Comparison of ENCODE assay signal across 8 cellular contexts in genomic region chr15:80153900-80154299, GRCh38. TPM values are rescaled to one million over a fixed set of nuclear protein-coding genes. Genes with fewer than 3 reads are reported as not detected.
A peak's percentile ranks its signal among the peaks of the same experiment; 100 is the strongest.
DNase-seq lines count a peak whose midpoint lies in the region; ATAC-seq and TF ChIP-seq lines count a peak whose summit lies in the region.

No MANE protein-coding gene starts in this region.

- H3K27ac Mint-ChIP-seq in CD4-positive, alpha-beta memory T cell, result peak overlapping the region in 6 of 7 donors; percentile 75 to 96 (median 89)
- peak overlapping the region; percentile 92 for H3K27ac Mint-ChIP-seq in chondrocyte (ENCODE audit: unreplicated experiment)

- H3K4me3 Mint-ChIP-seq in CD4-positive, alpha-beta memory T cell, result peak overlapping the region; percentile 28 to 95 (median 92)
- H3K4me3 Mint-ChIP-seq in chondrocyte (ENCODE audit: unreplicated experiment), result peak overlapping the region; percentile 79

- DNase-seq in CD4-positive, alpha-beta memory T cell, result no peak
- no peak for DNase-seq in LNCaP clone FGC (ENCODE audit: low read depth)
- DNase-seq in chondrocyte (ENCODE audit: low spot score), result no peak
- no peak for DNase-seq in esophagus squamous epithelium (lab: John Stamatoyannopoulos, UW)
- DNase-seq in cerebellar nuclear complex (lab: John Stamatoyannopoulos, UW), result no peak
- DNase-seq in G401 (ENCODE audit: low spot score), result no peak

- H3K9me3 ChIP-seq in CD4-positive, alpha-beta memory T cell (ENCODE audit: control insufficient read depth in 1 of 2, low read length in 2 of 2), result no peaks in the 10 kb centered on the region
- no peaks in the 10 kb centered on the region for H3K9me3 ChIP-seq in neural cell (ENCODE audit: low read length)
- no peaks in the 10 kb centered on the region for H3K9me3 ChIP-seq in esophagus squamous epithelium

- 50 to 63% methylated on average over 1 to 3 of the region's 4 CpGs for WGBS in esophagus squamous epithelium, 2 donors

- peaks cover 14% of the 10 kb centered on the region for H3K4me1 ChIP-seq in CD4-positive, alpha-beta memory T cell (ENCODE audit: insufficient read depth, low read length)
- peaks cover 8 to 29% (median 8%) of the 10 kb centered on the region in 3 donors for H3K4me1 ChIP-seq in esophagus squamous epithelium

- H3K9ac ChIP-seq in neural cell (ENCODE audit: low read length), result no peak overlapping the region

- H3K9me2 ChIP-seq in neural cell (ENCODE audit: insufficient read depth, low read length), result no peaks in the 10 kb centered on the region

- H3K36me3 ChIP-seq in CD4-positive, alpha-beta memory T cell (ENCODE audit: insufficient read depth, low read length), result no peaks in the 10 kb centered on the region
- no peaks in the 10 kb centered on the region for H3K36me3 ChIP-seq in neural cell (ENCODE audit: insufficient read depth, low read length)
- peaks cover 0 to 16% (median 0%) of the 10 kb centered on the region in 3 donors for H3K36me3 ChIP-seq in esophagus squamous epithelium

- CTCF ChIA-PET in CD4-positive, alpha-beta memory T cell (lab: Charles Lee; ENCODE audit: partially characterized antibody), result no interaction called here

- TF ChIP-seq RAD21 in neural cell (conservative IDR thresholded peaks at IDR 0.05), result no peak

- no peak overlapping the region for H2AFZ ChIP-seq in neural cell (ENCODE audit: low read depth, low read length)

- no peaks in the 10 kb centered on the region for H3K27me3 Mint-ChIP-seq in CD4-positive, alpha-beta memory T cell
- no peaks in the 10 kb centered on the region for H3K27me3 Mint-ChIP-seq in chondrocyte (ENCODE audit: low read depth)

- peaks cover 8% of the 10 kb centered on the region for H3F3A ChIP-seq in neural cell (ENCODE audit: insufficient read depth, low read length, poor library complexity, severe bottlenecking)

- no peak for TF ChIP-seq POLR2A in esophagus squamous epithelium (IDR thresholded peaks at IDR 0.05)

- no peaks in the 10 kb centered on the region for H3K27me3 ChIP-seq in CD4-positive, alpha-beta memory T cell (ENCODE audit: insufficient read depth, low read length)
- H3K27me3 ChIP-seq in neural cell (ENCODE audit: insufficient read depth, low read depth, low read length) (no peaks in the 10 kb centered on the region), esophagus squamous epithelium (no peaks in the 10 kb centered on the region)

- in situ Hi-C loops in G401 (cut with HindIII; ENCODE audit: low sequenced_read_pairs), result no loop called here

- no peaks in the 10 kb centered on the region for H3K79me2 ChIP-seq in neural cell (replicated peaks; ENCODE audit: insufficient read depth, low read length)

- H3K9me3 Mint-ChIP-seq in CD4-positive, alpha-beta memory T cell, result no peaks in the 10 kb centered on the region
- H3K9me3 Mint-ChIP-seq in chondrocyte (ENCODE audit: low read depth), result no peaks in the 10 kb centered on the region

- TF ChIP-seq EP300 in neural cell (conservative IDR thresholded peaks at IDR 0.05; ENCODE audit: poor library complexity, severe bottlenecking), result no peak

- ATAC-seq in HG03095 (IDR thresholded peaks at IDR 0.05; ENCODE audit: unreplicated experiment), result no peak

- H3K4me2 ChIP-seq in neural cell (ENCODE audit: low read length), result peak overlapping the region; percentile 92

- H3K27ac ChIP-seq in CD4-positive, alpha-beta memory T cell (ENCODE audit: low read depth, low read length), result no peak overlapping the region
- H3K27ac ChIP-seq in neural cell (ENCODE audit: low read length) (no peak overlapping the region), esophagus squamous epithelium (peak overlapping the region in 2 of 4 donors; percentile 89 to 92)

- intact Hi-C loops in CD4-positive, alpha-beta memory T cell (cut with micrococcal nuclease), result loop anchor here (5.0 kb wide), 1 partner anchor 187 kb away; no protein-coding TSS in a partner anchor
- intact Hi-C loops in esophagus squamous epithelium (cut with DNase I), result no loop called here

- peak overlapping the region in 1 of 2 donors; percentile 82 for H3K4me3 ChIP-seq in CD4-positive, alpha-beta memory T cell (ENCODE audit: low read length in 2 of 2)
- H3K4me3 ChIP-seq in LNCaP clone FGC (ENCODE audit: low read depth, low read length), result peak overlapping the region; percentile 63
- peak overlapping the region; percentile 73 for H3K4me3 ChIP-seq in neural cell (ENCODE audit: low read length)
- H3K4me3 ChIP-seq in esophagus squamous epithelium, result peak overlapping the region in 2 of 4 donors; percentile 80 to 81

- peaks cover 0 to 4% of the 10 kb centered on the region in 2 donors for H3K36me3 Mint-ChIP-seq in CD4-positive, alpha-beta memory T cell
- H3K36me3 Mint-ChIP-seq in chondrocyte (ENCODE audit: low read depth), result no peaks in the 10 kb centered on the region

- TF ChIP-seq CTCF in LNCaP clone FGC (IDR thresholded peaks at IDR 0.05; ENCODE audit: control insufficient read depth, extremely low read depth, insufficient read depth), result no peak
- TF ChIP-seq CTCF in chondrocyte (IDR thresholded peaks at IDR 0.05), result no peak
- no peak for TF ChIP-seq CTCF in neural cell (IDR thresholded peaks at IDR 0.05; ENCODE audit: poor library complexity, severe bottlenecking)
- no peak for TF ChIP-seq CTCF in esophagus squamous epithelium (IDR thresholded peaks at IDR 0.05)

- H4K20me1 ChIP-seq in neural cell (ENCODE audit: insufficient read depth), result no peaks in the 10 kb centered on the region

- peaks cover 16 to 23% (median 20%) of the 10 kb centered on the region in 4 donors for H3K4me1 Mint-ChIP-seq in CD4-positive, alpha-beta memory T cell
- H3K4me1 Mint-ChIP-seq in chondrocyte (ENCODE audit: low read depth), result peaks cover 29% of the 10 kb centered on the region

- POLR2A ChIA-PET in CD4-positive, alpha-beta memory T cell (lab: Charles Lee; ENCODE audit: partially characterized antibody), result interaction anchor here (2.5 kb wide), 1 partner anchor 94 kb away, joined by 29 read pairs; the partner anchor contains the start of gene ZFAND6

TF ChIP-seq in neural cell, 6 proteins besides CTCF, POLR2A, EP300 and RAD21:
- TF ChIP-seq POLR2AphosphoS5 (IDR thresholded peaks at IDR 0.05), result no peak

RNA-seq across cellular contexts. Expression of gene FAH, which starts 1.1 kb away (rescaled TPM):
- total RNA-seq in CD4-positive, alpha-beta memory T cell, result 1 to 10 TPM; 7.2 TPM
- polyA plus RNA-seq in CD4-positive, alpha-beta memory T cell, result 1 to 10 TPM; 6.2 to 8.9 TPM
- total RNA-seq in chondrocyte, result 16.2 to 18.1 TPM (median 17.1 TPM) in 3 replicates
- polyA plus RNA-seq in neural cell, result 3.1 and 3.3 TPM in 2 replicates
- polyA minus RNA-seq in neural cell, result 0.46 and 0.97 TPM in 2 replicates
- 10 to 100 TPM in 3 of 4 donors, 1 to 10 TPM in 1; 10.0 to 28.3 (median 15.8) TPM for total RNA-seq in esophagus squamous epithelium
- 29.3 and 42.7 TPM in 2 replicates for total RNA-seq in G401 (2014; rRNA removed; shearing (Covaris generic))
